In the genomic region with DNA sequence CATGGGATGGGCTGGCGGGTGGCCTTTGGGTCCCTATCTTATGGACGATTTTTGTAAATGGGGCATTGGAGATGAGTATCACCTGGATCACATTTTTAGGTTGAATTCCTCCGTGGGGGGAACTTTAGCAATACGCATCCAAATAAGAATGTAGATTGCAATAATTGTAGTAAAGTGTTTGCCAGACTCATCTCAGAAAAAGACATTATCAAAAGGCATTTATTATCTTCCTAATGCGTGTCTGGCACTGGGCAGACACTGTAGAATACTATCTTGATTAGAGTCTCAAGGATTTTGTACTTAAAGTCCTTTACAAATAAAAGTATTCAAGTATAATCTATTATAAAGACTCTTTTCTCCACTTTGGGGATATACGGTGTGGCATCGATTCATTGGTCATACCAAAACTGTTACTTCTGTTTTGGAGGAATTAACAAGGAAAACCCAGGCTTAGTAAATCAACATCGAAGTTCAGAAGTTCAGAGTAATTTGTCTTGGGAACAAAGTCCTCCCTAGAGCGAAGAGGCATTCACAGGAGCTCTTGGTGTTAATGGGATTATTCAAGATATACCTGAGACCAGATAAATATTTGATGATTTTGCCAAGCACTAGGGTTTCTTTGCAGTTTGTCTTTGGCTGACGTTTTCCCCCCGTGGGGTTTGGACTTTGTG, we compare ENCODE assay signal across 7 cellular contexts. TPM values are rescaled to one million over a fixed set of nuclear protein-coding genes. Genes with fewer than 3 reads are reported as not detected.
DNase-seq lines count a peak whose midpoint lies in the region; ATAC-seq, FAIRE-seq and TF ChIP-seq lines count a peak whose summit lies in the region.

No MANE protein-coding gene starts in this region.

- H4K20me1 ChIP-seq in keratinocyte (ENCODE audit: control insufficient read depth, extremely low read depth, insufficient read depth, low read length): no peaks in the 10 kb centered on the region

- H3K4me3 ChIP-seq in HUES6 (ENCODE audit: low read depth, low read length) (peak overlapping the region; percentile 80), keratinocyte (ENCODE audit: control insufficient read depth in 2 of 3, extremely low read depth in 1 of 3, insufficient read depth in 2 of 3, low read depth in 1 of 3, low read length in 3 of 3) (peak overlapping the region in 2 of 3 experiments; percentile 57 to 75)

- H3K9me1 ChIP-seq in keratinocyte (ENCODE audit: control insufficient read depth, extremely low read depth, insufficient read depth, low read length): no peaks in the 10 kb centered on the region

- peaks cover 24% of the 10 kb centered on the region for H3K4me1 Mint-ChIP-seq in activated naive CD8-positive, alpha-beta T cell treated with anti-CD3 and anti-CD28 coated beads, Interleukin-2, amount 10 ng/mL, durations not matched to agents 7 days and 5 days
- H3K4me1 Mint-ChIP-seq in stimulated activated naive B cell treated with anti-CD40 and anti-IgM and Interleukin-4, amounts not matched to agents 10 μg/mL and 1 μg/mL and 100 μg/mL, for 72 hours: peaks cover 18 to 42% of the 10 kb centered on the region in 2 donors

- no peak for TF ChIP-seq CTCF in keratinocyte (optimal IDR thresholded peaks at IDR 0.05 in 1 of 3, IDR thresholded peaks at IDR 0.05 in 1 of 3, conservative IDR thresholded peaks at IDR 0.05 in 1 of 3; ENCODE audit: extremely low read depth in 1 of 3, insufficient read depth in 2 of 3, low read length in 3 of 3)

- H3K79me2 ChIP-seq in keratinocyte (ENCODE audit: control insufficient read depth, insufficient read depth, low read length): no peaks in the 10 kb centered on the region

- no peaks in the 10 kb centered on the region for H3K36me3 ChIP-seq in HUES6 (ENCODE audit: control insufficient read depth, insufficient read depth, low read length)
- H3K36me3 ChIP-seq in keratinocyte (ENCODE audit: control insufficient read depth in 2 of 2, extremely low read depth in 1 of 2, insufficient read depth in 2 of 2, low read length in 2 of 2): no peaks in the 10 kb centered on the region

- H3K9me3 ChIP-seq in HUES6 (ENCODE audit: control insufficient read depth, insufficient read depth, low read depth, low read length) (no peaks in the 10 kb centered on the region), keratinocyte (ENCODE audit: control insufficient read depth, low read depth, low read length) (no peaks in the 10 kb centered on the region)

- H3K9ac ChIP-seq in HUES6 (ENCODE audit: low read length) (no peak overlapping the region), keratinocyte (ENCODE audit: control insufficient read depth, extremely low read depth, insufficient read depth, low read length) (peak overlapping the region; percentile 66)

- H3K4me2 ChIP-seq in keratinocyte (ENCODE audit: control insufficient read depth, extremely low read depth, insufficient read depth, low read depth, low read length): peak overlapping the region; percentile 85

- POLR2A ChIA-PET in activated naive CD8-positive, alpha-beta T cell treated with anti-CD3 and anti-CD28 coated beads, Interleukin-2, amount 10 ng/mL, durations not matched to agents 7 days and 5 days (lab: Charles Lee): interaction anchor here (0.9 to 2.8 kb wide), 9 partner anchors 14 to 517 kb away, joined by 3 to 34 read pairs (median 6); partner anchors contain the start of gene COPS8

- peaks cover 50% of the 10 kb centered on the region for H3K4me1 ChIP-seq in HUES6 (ENCODE audit: control insufficient read depth, insufficient read depth, low read length)
- H3K4me1 ChIP-seq in keratinocyte (ENCODE audit: control insufficient read depth, extremely low read depth, insufficient read depth, low read length): peaks cover 30% of the 10 kb centered on the region

- H3K27me3 ChIP-seq in HUES6 (ENCODE audit: control insufficient read depth, insufficient read depth, low read length): peaks cover 45% of the 10 kb centered on the region
- H3K27me3 ChIP-seq in keratinocyte (ENCODE audit: control insufficient read depth, extremely low read depth, insufficient read depth, low read length): peaks cover 4% of the 10 kb centered on the region

- H2AFZ ChIP-seq in keratinocyte (ENCODE audit: control insufficient read depth, low read length): peak overlapping the region; percentile 27

- DNase-seq in activated naive CD8-positive, alpha-beta T cell treated with anti-CD3 and anti-CD28 coated beads, Interleukin-2, amount 10 ng/mL, durations not matched to agents 7 days and 5 days: no peak
- no peak for DNase-seq in keratinocyte (ENCODE audit: low read depth, low spot score)
- DNase-seq in stimulated activated naive B cell treated with anti-CD40 and anti-IgM and Interleukin-4, amounts not matched to agents 10 μg/mL and 1 μg/mL and 100 μg/mL, for 72 hours: no peak
- no peak for DNase-seq in HT-29 (ENCODE audit: low spot score)
- no peak for DNase-seq in NCI-H187 treated with DMSO at 0.1 percent for 48 hours (lab: John Stamatoyannopoulos, UW)
- no peak for DNase-seq in left lobe of liver (ENCODE audit: low spot score)

- peaks cover 3% of the 10 kb centered on the region for H3K36me3 Mint-ChIP-seq in activated naive CD8-positive, alpha-beta T cell treated with anti-CD3 and anti-CD28 coated beads, Interleukin-2, amount 10 ng/mL, durations not matched to agents 7 days and 5 days
- no peaks in the 10 kb centered on the region for H3K36me3 Mint-ChIP-seq in stimulated activated naive B cell treated with anti-CD40 and anti-IgM and Interleukin-4, amounts not matched to agents 10 μg/mL and 1 μg/mL and 100 μg/mL, for 72 hours

- H3K4me3 Mint-ChIP-seq in activated naive CD8-positive, alpha-beta T cell treated with anti-CD3 and anti-CD28 coated beads, Interleukin-2, amount 10 ng/mL, durations not matched to agents 7 days and 5 days: peak overlapping the region; percentile 82
- H3K4me3 Mint-ChIP-seq in stimulated activated naive B cell treated with anti-CD40 and anti-IgM and Interleukin-4, amounts not matched to agents 10 μg/mL and 1 μg/mL and 100 μg/mL, for 72 hours: peak overlapping the region; percentile 57 to 88

- H3K27me3 Mint-ChIP-seq in activated naive CD8-positive, alpha-beta T cell treated with anti-CD3 and anti-CD28 coated beads, Interleukin-2, amount 10 ng/mL, durations not matched to agents 7 days and 5 days: no peaks in the 10 kb centered on the region
- peaks cover 9 to 23% of the 10 kb centered on the region in 2 donors for H3K27me3 Mint-ChIP-seq in stimulated activated naive B cell treated with anti-CD40 and anti-IgM and Interleukin-4, amounts not matched to agents 10 μg/mL and 1 μg/mL and 100 μg/mL, for 72 hours

- FAIRE-seq in keratinocyte (lab: Jason Lieb, UNC): no peak

- H3K9me3 Mint-ChIP-seq in activated naive CD8-positive, alpha-beta T cell treated with anti-CD3 and anti-CD28 coated beads, Interleukin-2, amount 10 ng/mL, durations not matched to agents 7 days and 5 days: no peaks in the 10 kb centered on the region
- no peaks in the 10 kb centered on the region for H3K9me3 Mint-ChIP-seq in stimulated activated naive B cell treated with anti-CD40 and anti-IgM and Interleukin-4, amounts not matched to agents 10 μg/mL and 1 μg/mL and 100 μg/mL, for 72 hours

- dilution Hi-C loops in keratinocyte (cut with MboI; ENCODE audit: extremely low pct_ligation_motif_present, low sequenced_read_pairs): no loop called here

- H3K27ac ChIP-seq in HUES6 (ENCODE audit: low read depth, low read length) (no peak overlapping the region), keratinocyte (ENCODE audit: control insufficient read depth, insufficient read depth, low read length) (peak overlapping the region; percentile 39)

- no peak for ATAC-seq in activated naive CD8-positive, alpha-beta T cell treated with anti-CD3 and anti-CD28 coated beads, Interleukin-2, amount 10 ng/mL, durations not matched to agents 7 days and 5 days (ENCODE audit: low read depth)
- ATAC-seq in stimulated activated naive B cell treated with anti-CD40 and anti-IgM and Interleukin-4, amounts not matched to agents 10 μg/mL and 1 μg/mL and 100 μg/mL, for 72 hours (replicated peaks): peak in 1 of 2 donors; percentile 0
- no peak for ATAC-seq in left lobe of liver

- H3K27ac Mint-ChIP-seq in activated naive CD8-positive, alpha-beta T cell treated with anti-CD3 and anti-CD28 coated beads, Interleukin-2, amount 10 ng/mL, durations not matched to agents 7 days and 5 days: no peak overlapping the region
- H3K27ac Mint-ChIP-seq in stimulated activated naive B cell treated with anti-CD40 and anti-IgM and Interleukin-4, amounts not matched to agents 10 μg/mL and 1 μg/mL and 100 μg/mL, for 72 hours: peak overlapping the region; percentile 70

RNA-seq across cellular contexts. Expression of gene ACKR3, which starts 0.6 kb away (rescaled TPM):
- total RNA-seq in activated naive CD8-positive, alpha-beta T cell treated with anti-CD3 and anti-CD28 coated beads, Interleukin-2, amount 10 ng/mL, durations not matched to agents 7 days and 5 days: 1 to 10 TPM; 4.4 to 4.5 TPM
- 15.5 to 129 TPM (median 29.4 TPM) in 3 replicates for polyA plus RNA-seq in keratinocyte
- 3.0 TPM for polyA plus RNA-seq in keratinocyte (2011; ENCODE audit: low read depth)
- 6.7 and 9.9 TPM in 2 replicates for polyA plus RNA-seq in keratinocyte (2011; cell fraction: cytosol; rRNA removed)
- polyA plus RNA-seq in keratinocyte (2011; cell fraction: nucleus; rRNA removed): 81.1 and 119 TPM in 2 replicates
- 4.9 and 19.7 TPM in 2 replicates for polyA plus RNA-seq in keratinocyte (2012; ENCODE audit: low replicate concordance)
- polyA minus RNA-seq in keratinocyte: 22.3 to 233 TPM (median 39.3 TPM) in 3 replicates
- polyA minus RNA-seq in keratinocyte (2011; cell fraction: cytosol; rRNA and poly(A)+ RNA removed): 11.5 TPM
- polyA minus RNA-seq in keratinocyte (2011; cell fraction: nucleus; rRNA and poly(A)+ RNA removed): 39.9 and 52.7 TPM in 2 replicates
- not detected in 2 replicates for total RNA-seq in HT-29 (2014; rRNA removed; shearing (Covaris generic))
- 2.4 TPM for total RNA-seq in left lobe of liver
